In the genomic region with DNA sequence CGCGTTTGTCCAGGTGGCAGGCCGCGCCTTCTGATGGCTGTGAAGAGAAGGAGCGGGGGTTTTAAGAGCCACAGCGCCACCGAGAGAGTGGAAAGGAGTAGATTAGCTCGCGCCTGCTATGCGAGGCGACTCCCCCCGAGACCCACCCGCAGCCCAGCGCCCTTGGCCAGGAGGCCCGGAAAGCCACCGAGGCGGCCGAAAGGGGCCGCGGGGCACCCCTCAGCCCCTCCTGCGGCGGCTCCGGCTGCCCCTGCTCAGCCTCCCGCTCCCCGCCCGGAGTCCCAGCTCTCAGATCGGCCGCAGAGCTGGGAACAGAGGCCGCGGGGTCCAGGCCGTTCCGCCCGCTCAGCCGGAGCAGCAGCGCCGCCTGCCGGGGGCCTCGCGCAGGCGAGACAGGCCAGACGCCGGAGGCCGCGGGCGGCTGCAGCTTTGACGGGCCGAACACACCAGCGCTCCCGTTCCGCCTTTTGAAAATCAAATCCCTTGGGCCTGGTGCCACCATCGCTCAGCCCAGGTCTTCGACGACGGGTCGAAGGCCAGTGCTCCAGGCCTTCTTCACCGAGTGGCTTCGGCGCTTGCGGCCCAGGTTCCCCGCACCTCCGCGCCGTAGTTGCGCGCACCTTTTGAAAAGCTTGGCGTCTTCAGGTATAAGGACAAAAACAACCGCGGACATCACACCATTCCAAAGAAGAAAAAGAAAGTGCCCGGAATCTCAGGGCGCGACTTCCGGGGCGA, we compare ENCODE assay signal across 8 cellular contexts. TPM values are rescaled to one million over a fixed set of nuclear protein-coding genes. Genes with fewer than 3 reads are reported as not detected.
DNase-seq lines count a peak whose midpoint lies in the region; ATAC-seq and TF ChIP-seq lines count a peak whose summit lies in the region.

No MANE protein-coding gene starts in this region.

- peak overlapping the region; percentile 59 for H3K4me3 Mint-ChIP-seq in activated CD8-positive, alpha-beta memory T cell treated with anti-CD3 and anti-CD28 coated beads, Interleukin-2, amount 10 ng/mL, durations not matched to agents 7 days and 5 days

- CTCF ChIA-PET in activated CD8-positive, alpha-beta memory T cell treated with anti-CD3 and anti-CD28 coated beads, Interleukin-2, amount 10 ng/mL, durations not matched to agents 7 days and 5 days (lab: Charles Lee) = interaction anchor here (0.7 to 4.9 kb wide), 35 partner anchors 9 to 581 kb away, joined by 3 to 28 read pairs (median 4); a partner anchor contains a TSS

- no peaks in the 10 kb centered on the region for H3K36me3 ChIP-seq in esophagus (ENCODE audit: control insufficient read depth in 2 of 2, insufficient read depth in 2 of 2, low read length in 1 of 2)

- H3K27ac Mint-ChIP-seq in activated CD8-positive, alpha-beta memory T cell treated with anti-CD3 and anti-CD28 coated beads, Interleukin-2, amount 10 ng/mL, durations not matched to agents 7 days and 5 days = no peak overlapping the region

- WGBS in esophagus, 2 donors = 3% methylated on average over 60 to 73 of the region's 73 CpGs

- H3K9me3 ChIP-seq in esophagus (ENCODE audit: control insufficient read depth in 2 of 2, insufficient read depth in 1 of 2, low read depth in 1 of 2, low read length in 1 of 2) = peaks cover 0 to 3% of the 10 kb centered on the region in 2 donors

- ATAC-seq in GM18867 (IDR thresholded peaks at IDR 0.05; ENCODE audit: unreplicated experiment) (peak; percentile 78), HG03097 (IDR thresholded peaks at IDR 0.05; ENCODE audit: low FRiP score, unreplicated experiment) (peak; percentile 83)
- ATAC-seq in activated CD8-positive, alpha-beta memory T cell treated with anti-CD3 and anti-CD28 coated beads, Interleukin-2, amount 10 ng/mL, durations not matched to agents 7 days and 5 days = peak; percentile 96

- no peaks in the 10 kb centered on the region for H3K9me3 Mint-ChIP-seq in activated CD8-positive, alpha-beta memory T cell treated with anti-CD3 and anti-CD28 coated beads, Interleukin-2, amount 10 ng/mL, durations not matched to agents 7 days and 5 days (ENCODE audit: low read depth)

- H3K27me3 Mint-ChIP-seq in activated CD8-positive, alpha-beta memory T cell treated with anti-CD3 and anti-CD28 coated beads, Interleukin-2, amount 10 ng/mL, durations not matched to agents 7 days and 5 days = peaks cover 71% of the 10 kb centered on the region

- DNase-seq in AG09309 (ENCODE audit: low read depth) (peak; percentile 7), NCI-H526 treated with DMSO at 0.1 percent for 48 hours (lab: John Stamatoyannopoulos, UW) (peak; percentile 91), myocyte (ENCODE audit: low read depth) (peak; percentile 24)
- peak; percentile 68 for DNase-seq in activated CD8-positive, alpha-beta memory T cell treated with anti-CD3 and anti-CD28 coated beads, Interleukin-2, amount 10 ng/mL, durations not matched to agents 7 days and 5 days
- peak; percentile 37 for DNase-seq in stimulated activated naive CD4-positive, alpha-beta T cell treated with Interleukin-2 at 50 U/mL for 16 hours (lab: John Stamatoyannopoulos, UW)

- H3K4me1 ChIP-seq in esophagus (ENCODE audit: control insufficient read depth in 2 of 2, insufficient read depth in 2 of 2, low read length in 1 of 2) = peaks cover 3 to 7% of the 10 kb centered on the region in 2 donors

- H3K27me3 ChIP-seq in esophagus (ENCODE audit: control insufficient read depth in 1 of 2, insufficient read depth in 2 of 2, low read length in 2 of 2) = peaks cover 6 to 12% of the 10 kb centered on the region in 2 donors

- peak; percentile 54 for TF ChIP-seq CTCF in AG09309 (IDR thresholded peaks at IDR 0.05; ENCODE audit: control insufficient read depth, insufficient read depth, low read depth, low read length, missing control alignments)

- H3K4me3 ChIP-seq in AG09309 (ENCODE audit: control insufficient read depth, low read depth, low read length) = peak overlapping the region; percentile 43
- peak overlapping the region; percentile 16 to 45 for H3K4me3 ChIP-seq in esophagus (ENCODE audit: low read depth in 1 of 2, low read length in 2 of 2)

- no peak overlapping the region for H3K27ac ChIP-seq in esophagus (ENCODE audit: low read depth in 2 of 2, low read length in 1 of 2)

- peaks cover 11% of the 10 kb centered on the region for H3K4me1 Mint-ChIP-seq in activated CD8-positive, alpha-beta memory T cell treated with anti-CD3 and anti-CD28 coated beads, Interleukin-2, amount 10 ng/mL, durations not matched to agents 7 days and 5 days

- no peaks in the 10 kb centered on the region for H3K36me3 Mint-ChIP-seq in activated CD8-positive, alpha-beta memory T cell treated with anti-CD3 and anti-CD28 coated beads, Interleukin-2, amount 10 ng/mL, durations not matched to agents 7 days and 5 days

RNA-seq across cellular contexts. Expression of a gene that starts 15.3 kb away (rescaled TPM):
- not detected for total RNA-seq in activated CD8-positive, alpha-beta memory T cell treated with anti-CD3 and anti-CD28 coated beads, Interleukin-2, amount 10 ng/mL, durations not matched to agents 7 days and 5 days
- under 1 TPM; 0.01 to 0.06 TPM for polyA plus RNA-seq in esophagus
- total RNA-seq in myocyte = not detected in 2 replicates
- not detected for polyA plus RNA-seq in myocyte (2012)

RNA-seq across cellular contexts. Expression of a gene that starts 34.0 kb away (rescaled TPM):
- not detected for total RNA-seq in activated CD8-positive, alpha-beta memory T cell treated with anti-CD3 and anti-CD28 coated beads, Interleukin-2, amount 10 ng/mL, durations not matched to agents 7 days and 5 days
- polyA plus RNA-seq in esophagus = not detected
- total RNA-seq in myocyte = not detected in 2 replicates
- not detected for polyA plus RNA-seq in myocyte (2012)

RNA-seq across cellular contexts. Expression of a gene that starts 34.7 kb away (rescaled TPM):
- not detected for total RNA-seq in activated CD8-positive, alpha-beta memory T cell treated with anti-CD3 and anti-CD28 coated beads, Interleukin-2, amount 10 ng/mL, durations not matched to agents 7 days and 5 days
- polyA plus RNA-seq in esophagus = not detected
- not detected in 2 replicates for total RNA-seq in myocyte
- not detected for polyA plus RNA-seq in myocyte (2012)

Comparison
In these comparisons a context has a peak if more than half of its experiments do, and no peak if none do; other contexts are left out.
1. DNase-seq: peak in every context shown above with its lines; median percentile 91 in NCI-H526 treated with DMSO at 0.1 percent for 48 hours; 68 in activated CD8-positive, alpha-beta memory T cell treated with anti-CD3 and anti-CD28 coated beads, Interleukin-2, amount 10 ng/mL, durations not matched to agents 7 days and 5 days; 37 in stimulated activated naive CD4-positive, alpha-beta T cell treated with Interleukin-2 at 50 U/mL for 16 hours; 24 in myocyte; 7 in AG09309.